In the genomic region with DNA sequence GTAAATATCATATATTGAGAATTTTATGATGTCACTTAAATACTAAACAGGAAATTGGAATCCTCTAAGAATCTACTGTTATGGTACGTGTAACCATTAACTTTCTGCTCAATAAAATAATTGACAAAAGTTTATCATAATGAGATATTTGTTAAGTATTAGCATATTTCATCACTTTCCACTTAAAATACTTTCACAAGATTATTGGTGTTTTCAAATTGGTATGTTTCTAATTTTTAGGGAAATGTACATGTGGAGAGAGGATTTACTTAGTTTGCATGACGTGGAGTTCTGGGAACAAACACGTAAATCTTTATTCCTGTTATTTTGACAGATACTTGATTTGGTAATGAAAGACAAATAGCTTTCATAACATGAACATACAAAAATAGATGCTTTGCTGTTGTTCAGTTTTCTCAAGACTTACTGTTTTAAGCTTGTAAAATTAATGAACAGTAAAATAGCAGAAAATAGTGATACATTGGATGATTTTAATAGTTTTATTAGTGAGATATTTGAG, we compare ENCODE assay signal across 9 cellular contexts. TPM values are rescaled to one million over a fixed set of nuclear protein-coding genes. Genes with fewer than 3 reads are reported as not detected.
DNase-seq lines count a peak whose midpoint lies in the region; ATAC-seq, FAIRE-seq and TF ChIP-seq lines count a peak whose summit lies in the region.
"Had no signal": no experiment of that assay in that cellular context is flagged by ENCODE, and none has a peak within 500 bp of the region (broad histone marks: within the 10 kb centered on the region; RNA-seq: fewer than 3 reads in every experiment).

No MANE protein-coding gene starts in this region.

- H3K9me3 Mint-ChIP-seq in activated T-cell treated with anti-CD3 and anti-CD28 coated beads, Interleukin-2, amount 50 U/mL, for 4 hours = no peaks in the 10 kb centered on the region
- H3K9me3 Mint-ChIP-seq in activated naive CD8-positive, alpha-beta T cell treated with anti-CD3 and anti-CD28 coated beads for 36 hours = no peaks in the 10 kb centered on the region

- peak overlapping the region; percentile 74 to 81 for H3K4me3 ChIP-seq in tibial artery

- peaks cover 20% of the 10 kb centered on the region for H3K36me3 Mint-ChIP-seq in activated T-cell treated with anti-CD3 and anti-CD28 coated beads, Interleukin-2, amount 50 U/mL, for 4 hours (ENCODE audit: insufficient read depth)
- H3K36me3 Mint-ChIP-seq in activated naive CD8-positive, alpha-beta T cell treated with anti-CD3 and anti-CD28 coated beads for 36 hours = peaks cover 36% of the 10 kb centered on the region

- H3K4me1 ChIP-seq in tibial artery = peaks cover 0 to 63% (median 30%) of the 10 kb centered on the region in 4 donors

- peak overlapping the region; percentile 96 for H3K4me3 Mint-ChIP-seq in activated T-cell treated with anti-CD3 and anti-CD28 coated beads, Interleukin-2, amount 50 U/mL, for 4 hours
- peak overlapping the region; percentile 92 for H3K4me3 Mint-ChIP-seq in activated naive CD8-positive, alpha-beta T cell treated with anti-CD3 and anti-CD28 coated beads for 36 hours

- DNase-seq in activated T-cell treated with anti-CD3 and anti-CD28 coated beads, Interleukin-2, amount 50 U/mL, for 4 hours = no peak
- no peak for DNase-seq in activated T-cell treated with anti-CD3 and anti-CD28 coated beads, Interleukin-2, amount 50 U/mL, for 48 hours
- DNase-seq in activated naive CD8-positive, alpha-beta T cell treated with anti-CD3 and anti-CD28 coated beads for 36 hours = no peak
- DNase-seq in tibial artery (no peak), foreskin melanocyte (no peak)
- DNase-seq: mucosa of descending colon had no signal

- FAIRE-seq in islet of Langerhans (lab: Jason Lieb, UNC) = peak; percentile 55

- H3K9me3 ChIP-seq in tibial artery = no peaks in the 10 kb centered on the region
- H3K9me3 ChIP-seq: mucosa of descending colon had no signal

- intact Hi-C loops in tibial artery (cut with DNase I; ENCODE audit: low total_unique reads) = loop anchor here (10.0 kb wide), 2 partner anchors 122 to 192 kb away; a partner anchor contains a TSS

- ATAC-seq in activated T-cell treated with anti-CD3 and anti-CD28 coated beads, Interleukin-2, amount 50 U/mL, for 4 hours = no peak
- ATAC-seq in GM18907 (IDR thresholded peaks at IDR 0.05; ENCODE audit: unreplicated experiment) (no peak), HG03378 (IDR thresholded peaks at IDR 0.05; ENCODE audit: unreplicated experiment) (no peak)
- ATAC-seq: mucosa of descending colon had no signal

- peaks cover 57% of the 10 kb centered on the region for H3K4me1 Mint-ChIP-seq in activated T-cell treated with anti-CD3 and anti-CD28 coated beads, Interleukin-2, amount 50 U/mL, for 4 hours (ENCODE audit: low read depth)
- peaks cover 48% of the 10 kb centered on the region for H3K4me1 Mint-ChIP-seq in activated naive CD8-positive, alpha-beta T cell treated with anti-CD3 and anti-CD28 coated beads for 36 hours

- peak overlapping the region; percentile 93 to 98 for H3K27ac ChIP-seq in tibial artery

- H3K36me3 ChIP-seq in tibial artery = peaks cover 3 to 22% (median 7%) of the 10 kb centered on the region in 3 donors

- no peaks in the 10 kb centered on the region for H3K27me3 Mint-ChIP-seq in activated T-cell treated with anti-CD3 and anti-CD28 coated beads, Interleukin-2, amount 50 U/mL, for 4 hours (ENCODE audit: low read depth)
- H3K27me3 Mint-ChIP-seq in activated naive CD8-positive, alpha-beta T cell treated with anti-CD3 and anti-CD28 coated beads for 36 hours = no peaks in the 10 kb centered on the region

- peak overlapping the region; percentile 98 for H3K27ac Mint-ChIP-seq in activated naive CD8-positive, alpha-beta T cell treated with anti-CD3 and anti-CD28 coated beads for 36 hours

- no peaks in the 10 kb centered on the region for H3K27me3 ChIP-seq in tibial artery

- no peak for TF ChIP-seq CTCF in tibial artery (IDR thresholded peaks at IDR 0.05)

RNA-seq across cellular contexts. Expression of a gene that starts 1.6 kb away (rescaled TPM):
- total RNA-seq in activated T-cell treated with anti-CD3 and anti-CD28 coated beads, Interleukin-2, amount 50 U/mL, for 4 hours = 100 to 1,000 TPM; 147 to 157 (median 156) TPM
- total RNA-seq in activated naive CD8-positive, alpha-beta T cell treated with anti-CD3 and anti-CD28 coated beads for 36 hours = 100 to 1,000 TPM; 187 to 190 TPM

RNA-seq across cellular contexts. Expression of a gene that starts 17.4 kb away (rescaled TPM):
- 10 to 100 TPM; 16.5 to 19.2 (median 16.9) TPM for total RNA-seq in activated T-cell treated with anti-CD3 and anti-CD28 coated beads, Interleukin-2, amount 50 U/mL, for 4 hours
- total RNA-seq in activated naive CD8-positive, alpha-beta T cell treated with anti-CD3 and anti-CD28 coated beads for 36 hours = 10 to 100 TPM; 22.5 to 23.6 TPM
